Comparison of ENCODE assay signal across 13 cellular contexts in the genomic region with DNA sequence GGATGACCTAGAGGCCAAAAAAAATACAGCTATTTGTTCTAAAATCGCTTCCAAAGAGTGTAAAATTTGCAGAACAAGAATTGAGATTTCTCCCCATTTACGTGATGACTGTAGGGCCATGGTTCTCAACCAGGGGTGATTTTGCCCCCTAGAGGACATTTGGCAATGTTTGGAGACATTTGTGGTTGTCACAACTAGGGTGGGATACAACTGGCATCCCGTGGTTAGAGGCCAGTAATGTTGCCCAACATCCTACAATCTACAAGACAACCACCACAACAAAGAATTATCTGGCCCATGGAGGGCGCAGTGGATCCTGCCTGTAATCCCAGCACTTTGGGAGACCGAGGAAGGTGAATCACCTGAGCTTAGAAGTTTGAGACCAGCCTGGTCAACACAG. TPM values are rescaled to one million over a fixed set of nuclear protein-coding genes. Genes with fewer than 3 reads are reported as not detected.
DNase-seq lines count a peak whose midpoint lies in the region; ATAC-seq, FAIRE-seq and TF ChIP-seq lines count a peak whose summit lies in the region.
"Had no signal": no experiment of that assay in that cellular context is flagged by ENCODE, and none has a peak within 500 bp of the region (broad histone marks: within the 10 kb centered on the region; RNA-seq: fewer than 3 reads in every experiment).

No MANE protein-coding gene starts in this region.

- peak; percentile 16 for TF ChIP-seq CTCF in astrocyte (IDR thresholded peaks at IDR 0.05; ENCODE audit: insufficient read depth, low read depth, low read length)
- peak; percentile 10 for TF ChIP-seq CTCF in osteoblast (IDR thresholded peaks at IDR 0.05; ENCODE audit: extremely low read depth, low read depth, low read length)
- TF ChIP-seq CTCF in prostate gland (IDR thresholded peaks at IDR 0.05): no peak
- TF ChIP-seq CTCF in pancreas (IDR thresholded peaks at IDR 0.05): no peak

- H3K9ac ChIP-seq in astrocyte (ENCODE audit: low read length): no peak overlapping the region

- H2AFZ ChIP-seq in astrocyte (ENCODE audit: low read depth, low read length): no peak overlapping the region
- no peak overlapping the region for H2AFZ ChIP-seq in osteoblast (ENCODE audit: low read length)

- no peaks in the 10 kb centered on the region for H4K20me1 ChIP-seq in astrocyte (ENCODE audit: insufficient read depth, low read length)
- H4K20me1 ChIP-seq in osteoblast (ENCODE audit: insufficient read depth, low read length): no peaks in the 10 kb centered on the region

- no peak for TF ChIP-seq POLR2A in prostate gland (IDR thresholded peaks at IDR 0.05)

- DNase-seq in NCI-H748 (lab: John Stamatoyannopoulos, UW; ENCODE audit: unreplicated experiment): peak; percentile 24
- no peak for DNase-seq in NCI-H748 treated with DMSO at 0.1 percent for 48 hours (lab: John Stamatoyannopoulos, UW)
- peak; percentile 83 for DNase-seq in MV-4-11 (lab: John Stamatoyannopoulos, UW)
- no peak for DNase-seq in astrocyte (ENCODE audit: low read depth)
- no peak for DNase-seq in osteoblast (ENCODE audit: insufficient read length, low spot score, missing footprints)
- no peak for DNase-seq in prostate gland (ENCODE audit: low spot score)
- DNase-seq in pancreas: no peak
- DNase-seq: effector CD8-positive, alpha-beta T cell; upper lobe of left lung had no signal

- no peak for ATAC-seq in pancreas
- no peak for ATAC-seq in GM18909 (IDR thresholded peaks at IDR 0.05; ENCODE audit: poor library complexity, unreplicated experiment)

- intact Hi-C loops in prostate gland (cut with DNase I) (loop anchor here (10.0 kb wide), 1 partner anchor 268 kb away; no protein-coding TSS in a partner anchor), pancreas (cut with DNase I) (no loop called here)

- peaks cover 5% of the 10 kb centered on the region for H3K4me1 ChIP-seq in astrocyte (ENCODE audit: insufficient read depth, low read length)
- peaks cover 4% of the 10 kb centered on the region for H3K4me1 ChIP-seq in osteoblast (ENCODE audit: insufficient read depth, low read length)
- no peaks in the 10 kb centered on the region for H3K4me1 ChIP-seq in prostate gland (replicated peaks)
- peaks cover 0 to 4% (median 0%) of the 10 kb centered on the region in 3 donors for H3K4me1 ChIP-seq in pancreas

- H3K27me3 ChIP-seq in astrocyte (ENCODE audit: insufficient read depth, low read length) (peaks cover 13% of the 10 kb centered on the region), osteoblast (ENCODE audit: insufficient read depth, low read length) (no peaks in the 10 kb centered on the region), prostate gland (replicated peaks; ENCODE audit: insufficient read depth) (no peaks in the 10 kb centered on the region), pancreas (no peaks in the 10 kb centered on the region)
- H3K27me3 ChIP-seq: upper lobe of left lung had no signal

- H3K9me3 Mint-ChIP-seq in astrocyte (ENCODE audit: unreplicated experiment): no peaks in the 10 kb centered on the region

- no peak overlapping the region for H3K27ac Mint-ChIP-seq in astrocyte (ENCODE audit: unreplicated experiment)
- H3K27ac Mint-ChIP-seq: activated naive CD8-positive, alpha-beta T cell had no signal

- no peaks in the 10 kb centered on the region for H3K36me3 ChIP-seq in astrocyte (ENCODE audit: insufficient read depth, low read length)
- no peaks in the 10 kb centered on the region for H3K36me3 ChIP-seq in osteoblast (ENCODE audit: insufficient read depth, low read length)
- H3K36me3 ChIP-seq in prostate gland: no peaks in the 10 kb centered on the region
- no peaks in the 10 kb centered on the region for H3K36me3 ChIP-seq in pancreas
- H3K36me3 ChIP-seq: upper lobe of left lung had no signal

- FAIRE-seq in astrocyte (lab: Jason Lieb, UNC) (no peak), pancreas (lab: Jason Lieb, UNC) (no peak)
- FAIRE-seq: GM12892 had no signal

- H3K27me3 Mint-ChIP-seq in astrocyte (ENCODE audit: low read depth, unreplicated experiment): no peaks in the 10 kb centered on the region
- H3K27me3 Mint-ChIP-seq: activated naive CD8-positive, alpha-beta T cell had no signal

- no peaks in the 10 kb centered on the region for H3K4me1 Mint-ChIP-seq in astrocyte (ENCODE audit: low read depth, unreplicated experiment)

- H3K36me3 Mint-ChIP-seq in astrocyte (ENCODE audit: low read depth, unreplicated experiment): no peaks in the 10 kb centered on the region
- H3K36me3 Mint-ChIP-seq: activated naive CD8-positive, alpha-beta T cell had no signal

- H3K79me2 ChIP-seq in astrocyte (ENCODE audit: insufficient read depth, low read length): no peaks in the 10 kb centered on the region
- no peaks in the 10 kb centered on the region for H3K79me2 ChIP-seq in osteoblast (ENCODE audit: insufficient read depth, low read length)

- H3K9me3 ChIP-seq in astrocyte (ENCODE audit: insufficient read depth, low read depth, low read length) (no peaks in the 10 kb centered on the region), osteoblast (ENCODE audit: low read depth, low read length) (no peaks in the 10 kb centered on the region), prostate gland (no peaks in the 10 kb centered on the region), pancreas (no peaks in the 10 kb centered on the region)
- H3K9me3 ChIP-seq: upper lobe of left lung had no signal

- WGBS in prostate gland: 73% methylated on average over 5 of the region's 5 CpGs
- WGBS in pancreas, 2 donors: 72 to 73% methylated on average over 5 of the region's 5 CpGs

- H3K4me3 Mint-ChIP-seq in astrocyte (ENCODE audit: unreplicated experiment): no peak overlapping the region
- H3K4me3 Mint-ChIP-seq: activated naive CD8-positive, alpha-beta T cell had no signal

- no peak overlapping the region for H3K4me3 ChIP-seq in astrocyte (ENCODE audit: insufficient read depth, low read depth, low read length)
- H3K4me3 ChIP-seq in osteoblast (ENCODE audit: insufficient read depth, low read length): no peak overlapping the region
- H3K4me3 ChIP-seq in prostate gland: no peak overlapping the region
- no peak overlapping the region for H3K4me3 ChIP-seq in pancreas
- H3K4me3 ChIP-seq: upper lobe of left lung had no signal

- no peak overlapping the region for H3K27ac ChIP-seq in astrocyte (ENCODE audit: low read depth, low read length)
- H3K27ac ChIP-seq in osteoblast (ENCODE audit: low read depth, low read length): no peak overlapping the region
- H3K27ac ChIP-seq in prostate gland: no peak overlapping the region
- H3K27ac ChIP-seq in pancreas: no peak overlapping the region
- H3K27ac ChIP-seq: upper lobe of left lung had no signal

- no peak overlapping the region for H3K4me2 ChIP-seq in astrocyte (ENCODE audit: low read length)
- no peak overlapping the region for H3K4me2 ChIP-seq in osteoblast (ENCODE audit: insufficient read depth, low read length)

RNA-seq across cellular contexts. Expression of gene MALSU1, which starts 22.8 kb away (rescaled TPM):
- total RNA-seq in astrocyte: 55.9 and 62.3 TPM in 2 replicates
- total RNA-seq in osteoblast: 38.4 and 43.6 TPM in 2 replicates
- 10 to 100 TPM; 52.1 to 55.5 TPM for total RNA-seq in prostate gland
- total RNA-seq in pancreas: 10 to 100 TPM; 15.3 to 22.1 (median 21.2) TPM
- 10 to 100 TPM; 10.7 to 29.4 TPM for polyA plus RNA-seq in pancreas

RNA-seq across cellular contexts. Expression of gene GPNMB, which starts 29.8 kb away (rescaled TPM):
- total RNA-seq in astrocyte: 0.82 and 0.91 TPM in 2 replicates
- 380 and 480 TPM in 2 replicates for total RNA-seq in osteoblast
- total RNA-seq in prostate gland: 10 to 100 TPM in 1 of 2 donors, 1 to 10 TPM in 1; 10.0 to 49.9 TPM
- 100 to 1,000 TPM in 1 of 6 donors, 10 to 100 TPM in 2, 1 to 10 TPM in 3; 1.9 to 104 (median 8.9) TPM for total RNA-seq in pancreas
- 1 to 10 TPM; 3.7 to 6.3 TPM for polyA plus RNA-seq in pancreas
- polyA plus RNA-seq: neural cell had no signal

Comparison
In these comparisons a context has a peak if more than half of its experiments do, and no peak if none do; other contexts are left out.
1. DNase-seq: peak in NCI-H748 (single experiment) and MV-4-11 (single experiment); none in NCI-H748 treated with DMSO at 0.1 percent for 48 hours (single experiment), astrocyte (single experiment), osteoblast (single experiment), prostate gland (single experiment) and pancreas (0 of 6).
2. CTCF ChIP-seq: peak in astrocyte (single experiment) and osteoblast (single experiment); none in prostate gland (0 of 4) and pancreas (0 of 4).